Comparison of ENCODE assay signal across 1 cellular context in the genomic region with DNA sequence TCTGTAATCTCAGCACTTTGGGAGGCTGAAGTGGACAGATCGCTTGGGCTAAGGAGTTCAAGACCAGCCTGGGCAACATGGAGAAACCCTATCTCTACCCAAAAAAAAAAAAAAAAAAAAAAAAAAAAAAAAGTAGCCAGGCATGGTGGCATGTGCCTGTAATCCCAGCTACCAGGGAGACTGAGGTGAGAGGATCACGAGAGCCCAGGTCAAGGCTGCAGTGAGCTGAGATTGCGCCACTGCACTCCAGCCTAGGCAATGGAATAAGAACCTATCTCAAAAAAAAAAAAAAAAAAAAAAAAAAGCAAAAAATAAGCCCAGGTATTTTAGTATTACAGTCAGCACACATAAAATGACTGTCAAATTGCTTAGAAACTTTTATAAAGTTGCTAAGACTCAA. TPM values are rescaled to one million over a fixed set of nuclear protein-coding genes. Genes with fewer than 3 reads are reported as not detected.
"Had no signal": no experiment of that assay in that cellular context is flagged by ENCODE, and none has a peak within 500 bp of the region (broad histone marks: within the 10 kb centered on the region; RNA-seq: fewer than 3 reads in every experiment).

No MANE protein-coding gene starts in this region.

RNA-seq across cellular contexts. Expression of a gene that starts 25.4 kb away (rescaled TPM):
- total RNA-seq: foreskin keratinocyte had no signal
- polyA plus RNA-seq: foreskin keratinocyte had no signal
